Comparison of ENCODE assay signal across 8 cellular contexts in the genomic region with DNA sequence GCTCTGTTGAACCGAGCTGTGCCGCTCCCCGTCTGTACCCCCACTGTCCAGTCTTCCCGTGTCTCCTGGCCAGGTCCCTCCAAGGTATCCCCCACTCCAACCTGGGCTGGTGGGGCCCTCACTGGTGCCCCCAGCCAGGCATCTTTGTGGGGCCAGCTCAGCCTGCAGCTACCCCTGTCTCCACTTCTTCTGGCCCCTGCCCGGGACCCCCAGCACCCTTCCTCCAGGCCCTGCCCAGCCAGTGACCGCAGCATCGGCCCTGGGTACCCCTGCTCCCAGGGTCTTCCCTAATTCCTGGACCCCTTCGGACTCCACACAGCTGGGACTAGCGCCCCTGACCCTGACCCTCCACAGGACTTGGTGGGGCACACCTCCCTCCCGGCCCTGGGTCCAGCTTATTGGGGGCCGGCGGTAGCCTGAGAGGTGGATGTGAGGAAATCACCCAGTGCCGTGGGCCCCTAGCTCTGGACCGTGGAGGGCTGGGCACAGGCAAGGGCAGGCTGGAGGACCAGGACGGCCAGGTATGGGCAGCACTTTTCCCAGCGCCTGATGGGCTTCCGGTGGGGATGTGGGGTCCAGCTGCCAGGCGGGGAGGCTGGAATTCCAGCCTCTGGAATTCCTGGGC. TPM values are rescaled to one million over a fixed set of nuclear protein-coding genes. Genes with fewer than 3 reads are reported as not detected.
DNase-seq lines count a peak whose midpoint lies in the region; ATAC-seq and TF ChIP-seq lines count a peak whose summit lies in the region.

No MANE protein-coding gene starts in this region.

- no peaks in the 10 kb centered on the region for H3K9me3 ChIP-seq in BE2C
- no peaks in the 10 kb centered on the region for H3K9me3 ChIP-seq in OCI-LY3 (ENCODE audit: insufficient read depth, low read length)

- H3K79me2 ChIP-seq in OCI-LY3 (ENCODE audit: low read length), result no peaks in the 10 kb centered on the region; the same call in 1 of the 2 replicates

- 0 out of 2 replicates have a peak overlapping the region, but pooled peaks have one; percentile 93 for H3K4me2 ChIP-seq in OCI-LY3 (ENCODE audit: low read length)

- H3K27ac Mint-ChIP-seq in effector memory CD8-positive, alpha-beta T cell, result peak overlapping the region; percentile 100
- peak overlapping the region; percentile 99 for H3K27ac Mint-ChIP-seq in neural crest cell (ENCODE audit: unreplicated experiment)

- no peak overlapping the region for H3K27ac ChIP-seq in OCI-LY3 (ENCODE audit: low read length)

- TF ChIP-seq CTCF in BE2C (IDR thresholded peaks at IDR 0.05; ENCODE audit: low read depth, low read length) (no peak), OCI-LY3 (IDR thresholded peaks at IDR 0.05; ENCODE audit: low read depth, low read length) (no peak), neural crest cell (conservative IDR thresholded peaks at IDR 0.05) (no peak)

- H3K36me3 Mint-ChIP-seq in effector memory CD8-positive, alpha-beta T cell (ENCODE audit: insufficient read depth), result peaks cover 87% of the 10 kb centered on the region
- no peaks in the 10 kb centered on the region for H3K36me3 Mint-ChIP-seq in neural crest cell (ENCODE audit: low read depth)

- H3K9me3 Mint-ChIP-seq in effector memory CD8-positive, alpha-beta T cell, result no peaks in the 10 kb centered on the region
- no peaks in the 10 kb centered on the region for H3K9me3 Mint-ChIP-seq in neural crest cell

- peaks cover 45 to 48% of the 10 kb centered on the region in 2 donors for H3K4me1 Mint-ChIP-seq in effector memory CD8-positive, alpha-beta T cell (ENCODE audit: low read depth in 2 of 2)
- peaks cover 21% of the 10 kb centered on the region for H3K4me1 Mint-ChIP-seq in neural crest cell

- H4K20me1 ChIP-seq in OCI-LY3 (ENCODE audit: insufficient read depth, low read length), result no peaks in the 10 kb centered on the region

- H3K27me3 ChIP-seq in BE2C (no peaks in the 10 kb centered on the region), OCI-LY3 (ENCODE audit: low read depth, low read length) (peaks cover 25% of the 10 kb centered on the region)

- in situ Hi-C loops in G401 (cut with HindIII; ENCODE audit: low sequenced_read_pairs), result no loop called here

- H3K4me3 ChIP-seq in BE2C (ENCODE audit: low read depth, low read length), result peak overlapping the region; percentile 45
- H3K4me3 ChIP-seq in OCI-LY3 (ENCODE audit: low read length), result no peak overlapping the region

- no peak for DNase-seq in BE2C
- no peak for DNase-seq in effector memory CD8-positive, alpha-beta T cell
- DNase-seq in neural crest cell (ENCODE audit: low read depth, low spot score), result no peak
- DNase-seq in NCI-H510A (lab: John Stamatoyannopoulos, UW), result no peak
- DNase-seq in GM03348 (ENCODE audit: low spot score), result no peak
- DNase-seq in cortex of kidney (lab: John Stamatoyannopoulos, UW), result no peak
- no peak for DNase-seq in G401 (ENCODE audit: low spot score)

- H3K36me3 ChIP-seq in BE2C (peaks cover 7% of the 10 kb centered on the region), OCI-LY3 (replicated peaks; ENCODE audit: low read depth, low read length) (no peaks in the 10 kb centered on the region)

- H3K4me1 ChIP-seq in BE2C (peaks cover 56% of the 10 kb centered on the region), OCI-LY3 (ENCODE audit: low read length) (peaks cover 26% of the 10 kb centered on the region)

- H2AFZ ChIP-seq in OCI-LY3 (ENCODE audit: low read depth, low read length), result no peak overlapping the region

- no peak overlapping the region for H3K9ac ChIP-seq in OCI-LY3 (ENCODE audit: low read length)

- H3K4me3 Mint-ChIP-seq in effector memory CD8-positive, alpha-beta T cell, result peak overlapping the region; percentile 80 to 82
- peak overlapping the region; percentile 84 for H3K4me3 Mint-ChIP-seq in neural crest cell

- no peaks in the 10 kb centered on the region for H3K27me3 Mint-ChIP-seq in effector memory CD8-positive, alpha-beta T cell
- H3K27me3 Mint-ChIP-seq in neural crest cell (ENCODE audit: low read depth), result peaks cover 59% of the 10 kb centered on the region

- ATAC-seq in effector memory CD8-positive, alpha-beta T cell (replicated peaks), result no peak

RNA-seq across cellular contexts. Expression of gene CRIP1, which starts 4.1 kb away (rescaled TPM):
- 451 TPM for polyA plus RNA-seq in BE2C (2012; ENCODE audit: insufficient read depth, insufficient read length, low read depth)
- 3.2 and 4.8 TPM in 2 replicates for total RNA-seq in neural crest cell
- 8.6 TPM in 1 of 2 replicates, not detected in the other for total RNA-seq in G401 (2014; rRNA removed; shearing (Covaris generic))

RNA-seq across cellular contexts. Expression of gene CRIP2, which starts 8.0 kb away (rescaled TPM):
- polyA plus RNA-seq in BE2C (2012; ENCODE audit: insufficient read depth, insufficient read length, low read depth), result 2,068 TPM
- 38.3 and 39.3 TPM in 2 replicates for total RNA-seq in neural crest cell
- total RNA-seq in G401 (2014; rRNA removed; shearing (Covaris generic)), result 184 and 209 TPM in 2 replicates

RNA-seq across cellular contexts. Expression of gene TEDC1, which starts 8.4 kb away (rescaled TPM):
- 40.9 TPM for polyA plus RNA-seq in BE2C (2012; ENCODE audit: insufficient read depth, insufficient read length, low read depth)
- total RNA-seq in neural crest cell, result 39.6 and 44.9 TPM in 2 replicates
- 67.1 and 89.1 TPM in 2 replicates for total RNA-seq in G401 (2014; rRNA removed; shearing (Covaris generic))

RNA-seq across cellular contexts. Expression of gene TMEM121, which starts 43.8 kb away (rescaled TPM):
- 11.3 TPM for polyA plus RNA-seq in BE2C (2012; ENCODE audit: insufficient read depth, insufficient read length, low read depth)
- 12.3 and 13.9 TPM in 2 replicates for total RNA-seq in neural crest cell
- total RNA-seq in G401 (2014; rRNA removed; shearing (Covaris generic)), result 23.8 and 39.1 TPM in 2 replicates
